Comparison of ENCODE assay signal across 16 cellular contexts in genomic region chr10:450463-450862, GRCh38.
DNase-seq lines count a peak whose midpoint lies in the region; ATAC-seq and TF ChIP-seq lines count a peak whose summit lies in the region.
"Had no signal": no experiment of that assay in that cellular context is flagged by ENCODE, and none has a peak within 500 bp of the region (broad histone marks: within the 10 kb centered on the region; RNA-seq: fewer than 3 reads in every experiment).

No MANE protein-coding gene starts in this region.

- H3K27me3 Mint-ChIP-seq in CD4-positive, CD25-positive, alpha-beta regulatory T cell, result no peaks in the 10 kb centered on the region
- H3K27me3 Mint-ChIP-seq in T-helper 17 cell, result no peaks in the 10 kb centered on the region
- H3K27me3 Mint-ChIP-seq in naive thymus-derived CD8-positive, alpha-beta T cell, result no peaks in the 10 kb centered on the region

- no peak for TF ChIP-seq CTCF in GM10248 (IDR thresholded peaks at IDR 0.05; ENCODE audit: control extremely low read depth, extremely low read depth, low read depth, missing control alignments)
- TF ChIP-seq CTCF in ascending aorta (IDR thresholded peaks at IDR 0.05), result no peak

- H3K36me3 ChIP-seq in CD4-positive, CD25-positive, alpha-beta regulatory T cell (ENCODE audit: control insufficient read depth, insufficient read depth, low read length), result no peaks in the 10 kb centered on the region
- no peaks in the 10 kb centered on the region for H3K36me3 ChIP-seq in ascending aorta

- peak overlapping the region; percentile 61 to 85 (median 80) for H3K4me3 Mint-ChIP-seq in CD4-positive, CD25-positive, alpha-beta regulatory T cell
- peak overlapping the region; percentile 75 for H3K4me3 Mint-ChIP-seq in T-helper 17 cell
- peak overlapping the region; percentile 57 to 85 (median 72) for H3K4me3 Mint-ChIP-seq in naive thymus-derived CD8-positive, alpha-beta T cell
- H3K4me3 Mint-ChIP-seq: HFFc6; T-helper 1 cell treated with Interleukin-12 subunit alpha and Interleukin-12 subunit beta and Interleukin-4 antibody, amounts not matched to agents 30 μg/mL and 1 μg/mL, for 36 hours had no signal

- H3K4me1 Mint-ChIP-seq in CD4-positive, CD25-positive, alpha-beta regulatory T cell, result peaks cover 0 to 61% (median 25%) of the 10 kb centered on the region in 4 donors
- peaks cover 33% of the 10 kb centered on the region for H3K4me1 Mint-ChIP-seq in T-helper 17 cell
- peaks cover 37 to 82% (median 63%) of the 10 kb centered on the region in 4 donors for H3K4me1 Mint-ChIP-seq in naive thymus-derived CD8-positive, alpha-beta T cell

- intact Hi-C loops in ascending aorta (cut with DNase I), result no loop called here

- peak overlapping the region; percentile 74 for H3K27ac ChIP-seq in CD4-positive, CD25-positive, alpha-beta regulatory T cell (ENCODE audit: insufficient read depth, low read length, poor library complexity, severe bottlenecking)
- peak overlapping the region in 1 of 2 donors; percentile 21 for H3K27ac ChIP-seq in ascending aorta
- H3K27ac ChIP-seq: foreskin keratinocyte had no signal

- H3K9me3 ChIP-seq in CD4-positive, CD25-positive, alpha-beta regulatory T cell (ENCODE audit: control insufficient read depth in 2 of 2, low read length in 2 of 2), result no peaks in the 10 kb centered on the region
- H3K9me3 ChIP-seq in T-helper 17 cell (ENCODE audit: control insufficient read depth, low read length, poor library complexity, severe bottlenecking), result no peaks in the 10 kb centered on the region
- no peaks in the 10 kb centered on the region for H3K9me3 ChIP-seq in ascending aorta

- peaks cover 33% of the 10 kb centered on the region for H3K4me1 ChIP-seq in CD4-positive, CD25-positive, alpha-beta regulatory T cell (ENCODE audit: control insufficient read depth, insufficient read depth, low read length, poor library complexity, severe bottlenecking)
- H3K4me1 ChIP-seq in ascending aorta, result peaks cover 0 to 12% of the 10 kb centered on the region in 2 donors
- H3K4me1 ChIP-seq: foreskin keratinocyte had no signal

- DNase-seq in CD4-positive, CD25-positive, alpha-beta regulatory T cell, result no peak
- DNase-seq in T-helper 17 cell (no peak), GM10248 (ENCODE audit: extremely low spot score) (no peak), ascending aorta (ENCODE audit: low spot score in 2 of 2) (no peak), MV-4-11 (lab: John Stamatoyannopoulos, UW) (no peak)
- no peak for DNase-seq in naive thymus-derived CD8-positive, alpha-beta T cell
- DNase-seq: aorta, C1 segment of cervical spinal cord, foreskin keratinocyte, HFFc6, NCI-H1092, NCI-H226 had no signal

- peak overlapping the region; percentile 78 for H3K4me3 ChIP-seq in CD4-positive, CD25-positive, alpha-beta regulatory T cell (ENCODE audit: low read depth, low read length)
- H3K4me3 ChIP-seq in ascending aorta, result no peak overlapping the region

- H3K27me3 ChIP-seq in CD4-positive, CD25-positive, alpha-beta regulatory T cell (ENCODE audit: control insufficient read depth, insufficient read depth, low read length), result no peaks in the 10 kb centered on the region
- H3K27me3 ChIP-seq in ascending aorta, result no peaks in the 10 kb centered on the region
- H3K27me3 ChIP-seq: foreskin keratinocyte had no signal

- CTCF ChIA-PET in GM10248 (lab: Yijun Ruan, JAX), result no interaction called here

- ATAC-seq in CD4-positive, CD25-positive, alpha-beta regulatory T cell (ENCODE audit: low read depth in 2 of 2), result no peak
- ATAC-seq in GM21515 (IDR thresholded peaks at IDR 0.05; ENCODE audit: unreplicated experiment) (peak; percentile 6), T-helper 17 cell (no peak), HG02885 (IDR thresholded peaks at IDR 0.05; ENCODE audit: poor library complexity, unreplicated experiment) (no peak)
- ATAC-seq in naive thymus-derived CD8-positive, alpha-beta T cell, result no peak
- ATAC-seq: foreskin keratinocyte had no signal

- H3K9me3 Mint-ChIP-seq in CD4-positive, CD25-positive, alpha-beta regulatory T cell, result no peaks in the 10 kb centered on the region
- peaks cover 0 to 7% (median 0%) of the 10 kb centered on the region in 9 donors for H3K9me3 Mint-ChIP-seq in naive thymus-derived CD8-positive, alpha-beta T cell
- H3K9me3 Mint-ChIP-seq: stimulated activated naive B cell treated with anti-CD40 and anti-IgM and Interleukin-4, amounts not matched to agents 10 μg/mL and 1 μg/mL and 100 μg/mL, for 72 hours had no signal

- POLR2A ChIA-PET in naive thymus-derived CD8-positive, alpha-beta T cell (lab: Charles Lee), result interaction anchor here (0.6 to 2.8 kb wide), 8 partner anchors 14 to 115 kb away, joined by 3 to 22 read pairs (median 8); no protein-coding TSS in a partner anchor
- POLR2A ChIA-PET in GM10248 (lab: Yijun Ruan, JAX), result no interaction called here

- no peaks in the 10 kb centered on the region for H3K36me3 Mint-ChIP-seq in CD4-positive, CD25-positive, alpha-beta regulatory T cell
- peaks cover 4% of the 10 kb centered on the region for H3K36me3 Mint-ChIP-seq in T-helper 17 cell (ENCODE audit: low read depth)
- H3K36me3 Mint-ChIP-seq in naive thymus-derived CD8-positive, alpha-beta T cell, result no peaks in the 10 kb centered on the region
- H3K36me3 Mint-ChIP-seq: stimulated activated naive B cell treated with anti-CD40 and anti-IgM and Interleukin-4, amounts not matched to agents 10 μg/mL and 1 μg/mL and 100 μg/mL, for 72 hours had no signal

- H3K27ac Mint-ChIP-seq in CD4-positive, CD25-positive, alpha-beta regulatory T cell, result peak overlapping the region; percentile 76 to 93 (median 83)
- H3K27ac Mint-ChIP-seq in T-helper 17 cell, result peak overlapping the region; percentile 85
- H3K27ac Mint-ChIP-seq in naive thymus-derived CD8-positive, alpha-beta T cell, result peak overlapping the region; percentile 30 to 96 (median 88)
- H3K27ac Mint-ChIP-seq: HFFc6; stimulated activated naive B cell treated with anti-CD40 and anti-IgM and Interleukin-4, amounts not matched to agents 10 μg/mL and 1 μg/mL and 100 μg/mL, for 72 hours had no signal
